In genomic region chr19:52322429-52322828, GRCh38 we compare ENCODE assay signal across 21 cellular contexts. TPM values are rescaled to one million over a fixed set of nuclear protein-coding genes. Genes with fewer than 3 reads are reported as not detected.
DNase-seq lines count a peak whose midpoint lies in the region; ATAC-seq and TF ChIP-seq lines count a peak whose summit lies in the region.
"Had no signal": no experiment of that assay in that cellular context is flagged by ENCODE, and none has a peak within 500 bp of the region (broad histone marks: within the 10 kb centered on the region; RNA-seq: fewer than 3 reads in every experiment).

No MANE protein-coding gene starts in this region.

- no peaks in the 10 kb centered on the region for H3K4me1 ChIP-seq in CD8-positive, alpha-beta T cell (ENCODE audit: insufficient read depth, low read length)
- H3K4me1 ChIP-seq in PC-9 (replicated peaks; ENCODE audit: insufficient read depth) (no peaks in the 10 kb centered on the region), colonic mucosa (no peaks in the 10 kb centered on the region)
- H3K4me1 ChIP-seq: BE2C, Caco-2, SJSA1 had no signal

- no peaks in the 10 kb centered on the region for H4K20me1 ChIP-seq in PC-9 (ENCODE audit: insufficient read depth)

- ATAC-seq in CD8-positive, alpha-beta T cell, result no peak

- no peak overlapping the region for H3K27ac ChIP-seq in CD8-positive, alpha-beta T cell (ENCODE audit: low read depth, low read length)
- no peak overlapping the region for H3K27ac ChIP-seq in PC-9
- no peak overlapping the region for H3K27ac ChIP-seq in colonic mucosa
- H3K27ac ChIP-seq: GM23248, RWPE1, SJSA1 had no signal

- H3K4me1 Mint-ChIP-seq in CD8-positive, alpha-beta T cell (ENCODE audit: low read depth), result no peaks in the 10 kb centered on the region
- H3K4me1 Mint-ChIP-seq in endothelial cell (ENCODE audit: unreplicated experiment), result no peaks in the 10 kb centered on the region
- H3K4me1 Mint-ChIP-seq in progenitor cell of endocrine pancreas (ENCODE audit: low read depth), result no peaks in the 10 kb centered on the region

- H2AFZ ChIP-seq in PC-9, result no peak overlapping the region
- H2AFZ ChIP-seq: GM23248 had no signal

- H3K9me3 Mint-ChIP-seq in CD8-positive, alpha-beta T cell, result peaks cover 73% of the 10 kb centered on the region
- peaks cover 70% of the 10 kb centered on the region for H3K9me3 Mint-ChIP-seq in endothelial cell (ENCODE audit: unreplicated experiment)
- peaks cover 78% of the 10 kb centered on the region for H3K9me3 Mint-ChIP-seq in progenitor cell of endocrine pancreas (ENCODE audit: low read depth)

- intact Hi-C loops in CD8-positive, alpha-beta T cell (cut with DNase I, micrococcal nuclease), result no loop called here
- intact Hi-C loops in PC-9 (cut with micrococcal nuclease; ENCODE audit: unreplicated experiment) (no loop called here), colonic mucosa (cut with DNase I) (no loop called here)

- peaks cover 35% of the 10 kb centered on the region for H3F3A ChIP-seq in PC-9 (ENCODE audit: insufficient read depth, low read depth)

- H3K27me3 ChIP-seq in CD8-positive, alpha-beta T cell (ENCODE audit: insufficient read depth, low read length), result no peaks in the 10 kb centered on the region
- no peaks in the 10 kb centered on the region for H3K27me3 ChIP-seq in PC-9 (ENCODE audit: insufficient read depth, low read depth)
- no peaks in the 10 kb centered on the region for H3K27me3 ChIP-seq in colonic mucosa
- H3K27me3 ChIP-seq: BE2C, SJSA1 had no signal

- H3K4me3 Mint-ChIP-seq in CD8-positive, alpha-beta T cell, result no peak overlapping the region
- H3K4me3 Mint-ChIP-seq in endothelial cell (ENCODE audit: unreplicated experiment) (peak overlapping the region; percentile 68), progenitor cell of endocrine pancreas (ENCODE audit: low read depth) (no peak overlapping the region)
- H3K4me3 Mint-ChIP-seq: HFFc6 had no signal

- H3K36me3 Mint-ChIP-seq in CD8-positive, alpha-beta T cell, result peaks cover 77% of the 10 kb centered on the region
- peaks cover 70% of the 10 kb centered on the region for H3K36me3 Mint-ChIP-seq in endothelial cell (ENCODE audit: low read depth, unreplicated experiment)
- peaks cover 88% of the 10 kb centered on the region for H3K36me3 Mint-ChIP-seq in progenitor cell of endocrine pancreas (ENCODE audit: insufficient read depth)

- POLR2A ChIA-PET in CD8-positive, alpha-beta T cell (lab: Charles Lee), result no interaction called here
- POLR2A ChIA-PET in PC-9 (lab: Charles Lee; ENCODE audit: unreplicated experiment), result no interaction called here

- no peaks in the 10 kb centered on the region for H3K79me2 ChIP-seq in PC-9 (ENCODE audit: low read depth)

- no peak overlapping the region for H3K9ac ChIP-seq in colonic mucosa (ENCODE audit: low read depth in 2 of 2, low read length in 2 of 2)
- H3K9ac ChIP-seq: GM23248 had no signal

- no TSS peak for BruUV-seq in PC-9 (replicated peaks; lab: Mats Ljungman, UMichigan)

- no peak overlapping the region for H3K4me2 ChIP-seq in PC-9

- no peak for DNase-seq in CD8-positive, alpha-beta T cell
- DNase-seq in PC-9 (no peak), endothelial cell (ENCODE audit: low spot score) (no peak), progenitor cell of endocrine pancreas (ENCODE audit: low spot score, unreplicated experiment) (no peak), colonic mucosa (no peak), DMS79 (lab: John Stamatoyannopoulos, UW) (no peak), GDM1 (lab: John Stamatoyannopoulos, UW) (no peak)
- DNase-seq in activated CD8-positive, alpha-beta memory T cell treated with anti-CD3 and anti-CD28 coated beads for 24 hours, result no peak
- DNase-seq: BE2C; Caco-2; DMS53; GM23248; HFFc6; KG1; NCI-H1092; NCI-H1694; NCI-H69; NK-92 treated with Interleukin-12 subunit alpha and Interleukin-12 subunit beta, amount 100 ng/mL, for 24 hours; OCI-M1 had no signal

- H3K27ac Mint-ChIP-seq in CD8-positive, alpha-beta T cell, result no peak overlapping the region
- H3K27ac Mint-ChIP-seq in endothelial cell (ENCODE audit: unreplicated experiment) (no peak overlapping the region), progenitor cell of endocrine pancreas (peak overlapping the region; percentile 64)
- H3K27ac Mint-ChIP-seq: HFFc6 had no signal

- peaks cover 80% of the 10 kb centered on the region for H3K9me3 ChIP-seq in CD8-positive, alpha-beta T cell (ENCODE audit: low read length)
- H3K9me3 ChIP-seq in PC-9 (ENCODE audit: insufficient read depth, low read depth), result peaks cover 96% of the 10 kb centered on the region
- peaks cover 37% of the 10 kb centered on the region for H3K9me3 ChIP-seq in colonic mucosa

- CTCF ChIA-PET in CD8-positive, alpha-beta T cell (lab: Charles Lee), result no interaction called here
- CTCF ChIA-PET in PC-9 (lab: Charles Lee), result no interaction called here

- peak overlapping the region; percentile 16 for H3K4me3 ChIP-seq in CD8-positive, alpha-beta T cell (ENCODE audit: low read depth, low read length)
- peak overlapping the region; percentile 10; the same call in 1 of the 2 replicates for H3K4me3 ChIP-seq in PC-9
- H3K4me3 ChIP-seq in colonic mucosa, result no peak overlapping the region
- H3K4me3 ChIP-seq: GM23248, SJSA1 had no signal

- peaks cover 48% of the 10 kb centered on the region for H3K36me3 ChIP-seq in CD8-positive, alpha-beta T cell (ENCODE audit: insufficient read depth, low read length)
- H3K36me3 ChIP-seq in PC-9 (ENCODE audit: low read depth), result peaks cover 59% of the 10 kb centered on the region
- peaks cover 22% of the 10 kb centered on the region for H3K36me3 ChIP-seq in colonic mucosa

- no peaks in the 10 kb centered on the region for H3K27me3 Mint-ChIP-seq in CD8-positive, alpha-beta T cell (ENCODE audit: low read depth)
- H3K27me3 Mint-ChIP-seq in endothelial cell (ENCODE audit: unreplicated experiment), result no peaks in the 10 kb centered on the region
- H3K27me3 Mint-ChIP-seq in progenitor cell of endocrine pancreas, result no peaks in the 10 kb centered on the region

- TF ChIP-seq CTCF in CD8-positive, alpha-beta T cell (IDR thresholded peaks at IDR 0.05), result no peak
- TF ChIP-seq CTCF in PC-9 (conservative IDR thresholded peaks at IDR 0.05), result no peak
- no peak for TF ChIP-seq CTCF in endothelial cell (IDR thresholded peaks at IDR 0.05; ENCODE audit: unreplicated experiment)
- no peak for TF ChIP-seq CTCF in progenitor cell of endocrine pancreas (IDR thresholded peaks at IDR 0.05; ENCODE audit: unreplicated experiment)
- no peak for TF ChIP-seq CTCF in colonic mucosa (IDR thresholded peaks at IDR 0.05)

- H3K9me2 ChIP-seq in PC-9 (ENCODE audit: insufficient read depth), result no peaks in the 10 kb centered on the region

RNA-seq across cellular contexts. Expression of gene ZNF610, which starts 13.6 kb away (rescaled TPM):
- under 1 TPM; 0.33 TPM for total RNA-seq in CD8-positive, alpha-beta T cell
- total RNA-seq in PC-9 (2021), result 1.8 and 2.6 TPM in 2 replicates
- total RNA-seq in endothelial cell (ENCODE audit: unreplicated experiment), result 7.5 TPM
- 24.8 and 27.1 TPM in 2 replicates for total RNA-seq in progenitor cell of endocrine pancreas
- total RNA-seq in colonic mucosa, result 1 to 10 TPM in 1 of 2 donors, under 1 TPM in 1; 0.84 to 1.6 TPM

RNA-seq across cellular contexts. Expression of gene ZNF480, which starts 25.5 kb away (rescaled TPM):
- 1 to 10 TPM; 7.8 to 9.1 TPM for total RNA-seq in CD8-positive, alpha-beta T cell
- 8.7 and 10.2 TPM in 2 replicates for total RNA-seq in PC-9 (2021)
- total RNA-seq in endothelial cell (ENCODE audit: unreplicated experiment), result 18.1 TPM
- total RNA-seq in progenitor cell of endocrine pancreas, result 25.7 and 27.2 TPM in 2 replicates
- 10 to 100 TPM; 13.2 TPM for total RNA-seq in colonic mucosa

RNA-seq across cellular contexts. Expression of gene ZNF880, which starts 47.3 kb away (rescaled TPM):
- total RNA-seq in CD8-positive, alpha-beta T cell, result 10 to 100 TPM; 26.1 to 31.0 TPM
- total RNA-seq in PC-9 (2021), result 20.8 and 27.3 TPM in 2 replicates
- total RNA-seq in endothelial cell (ENCODE audit: unreplicated experiment), result 10.3 TPM
- 34.1 and 36.7 TPM in 2 replicates for total RNA-seq in progenitor cell of endocrine pancreas
- total RNA-seq in colonic mucosa, result 1 to 10 TPM; 8.1 to 8.3 TPM

RNA-seq across cellular contexts. Expression of gene ZNF766, which starts 53.0 kb away (rescaled TPM):
- 10 to 100 TPM; 50.8 to 52.6 TPM for total RNA-seq in CD8-positive, alpha-beta T cell
- total RNA-seq in PC-9 (2021), result 18.3 and 18.8 TPM in 2 replicates
- total RNA-seq in endothelial cell (ENCODE audit: unreplicated experiment), result 16.4 TPM
- total RNA-seq in progenitor cell of endocrine pancreas, result 27.1 and 29.4 TPM in 2 replicates
- total RNA-seq in colonic mucosa, result 10 to 100 TPM in 1 of 2 donors, 1 to 10 TPM in 1; 7.5 to 10.6 TPM
